23 cellular contexts compared by ENCODE assay signal in the genomic region with DNA sequence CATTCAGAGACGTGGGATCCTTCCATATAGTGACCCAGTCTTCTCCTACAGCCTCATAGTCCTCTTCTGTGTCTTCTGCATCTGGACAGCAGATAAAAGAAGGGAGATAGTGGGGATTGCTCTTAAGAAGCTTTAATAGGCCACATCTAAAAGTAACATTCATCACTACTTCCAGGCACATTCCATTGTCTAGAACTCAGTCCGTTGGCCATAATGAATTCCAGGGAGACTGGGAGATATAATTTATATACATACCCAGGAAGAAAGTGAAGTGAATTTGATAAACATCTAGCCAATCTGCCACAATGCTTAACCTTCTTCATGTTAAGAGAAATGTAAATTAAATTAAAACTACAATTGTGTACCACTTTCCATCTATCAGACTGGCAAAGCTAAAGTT. TPM values are rescaled to one million over a fixed set of nuclear protein-coding genes. Genes with fewer than 3 reads are reported as not detected.
"Had no signal": no experiment of that assay in that cellular context is flagged by ENCODE, and none has a peak within 500 bp of the region (broad histone marks: within the 10 kb centered on the region; RNA-seq: fewer than 3 reads in every experiment).

No MANE protein-coding gene starts in this region.

- H3K4me3 ChIP-seq: SJCRH30, SK-N-MC had no signal

- ATAC-seq: HepG2, Right ventricle myocardium inferior had no signal

- H3K36me3 ChIP-seq: SJCRH30 had no signal

- H3K9me3 ChIP-seq: SJCRH30 had no signal

- H3K27ac ChIP-seq: SJCRH30, SK-N-MC had no signal

- H3K27me3 ChIP-seq: SJCRH30 had no signal

- H3K4me1 ChIP-seq: SJCRH30 had no signal

- DNase-seq: IMR-90, Kasumi-1, KG1, MM.1S, NCI-H1092 treated with DMSO at 0.1 percent for 48 hours, NCI-H1436, NCI-H187, NCI-H2029, NCI-H2081 treated with DMSO at 0.1 percent for 48 hours, NCI-H2171, NCI-H226, NCI-H446, NCI-H510A, NCI-H524 treated with DMSO at 0.1 percent for 48 hours, NCI-H69, NCI-H774, SHP77 treated with DMSO at 0.1 percent for 48 hours, SJCRH30, T-helper 1 cell had no signal

RNA-seq across cellular contexts. Expression of a gene that starts 55.2 kb away (rescaled TPM):
- total RNA-seq: HepG2, HT1080, Right ventricle myocardium inferior had no signal
- polyA plus RNA-seq: HepG2 had no signal
